Comparison of ENCODE assay signal across 14 cellular contexts in genomic region chr9:33748633-33749304, GRCh38. TPM values are rescaled to one million over a fixed set of nuclear protein-coding genes. Genes with fewer than 3 reads are reported as not detected.
DNase-seq lines count a peak whose midpoint lies in the region; ATAC-seq and TF ChIP-seq lines count a peak whose summit lies in the region.
"Had no signal": no experiment of that assay in that cellular context is flagged by ENCODE, and none has a peak within 500 bp of the region (broad histone marks: within the 10 kb centered on the region; RNA-seq: fewer than 3 reads in every experiment).

No MANE protein-coding gene starts in this region.

- TF ChIP-seq POLR2A in gastrocnemius medialis (IDR thresholded peaks at IDR 0.05): no peak

- ATAC-seq in activated CD8-positive, alpha-beta T cell treated with anti-CD3 and anti-CD28 coated beads, Interleukin-2, amount 10 ng/mL, durations not matched to agents 7 days and 5 days: peak; percentile 78
- no peak for ATAC-seq in stimulated activated memory B cell treated with anti-CD40 and anti-IgM and Interleukin-4, amounts not matched to agents 10 μg/mL and 1 μg/mL and 100 μg/mL, for 72 hours
- ATAC-seq in gastrocnemius medialis: no peak
- ATAC-seq in HG02938 (IDR thresholded peaks at IDR 0.05; ENCODE audit: unreplicated experiment): no peak
- ATAC-seq: HCT116 had no signal

- no peaks in the 10 kb centered on the region for H3K36me3 ChIP-seq in effector memory CD4-positive, alpha-beta T cell (ENCODE audit: control insufficient read depth, insufficient read depth, low read length)
- H3K36me3 ChIP-seq in gastrocnemius medialis: no peaks in the 10 kb centered on the region
- H3K36me3 ChIP-seq: colonic mucosa had no signal

- no peak overlapping the region for H3K27ac ChIP-seq in effector memory CD4-positive, alpha-beta T cell (ENCODE audit: insufficient read depth, low read length, poor library complexity, severe bottlenecking)
- H3K27ac ChIP-seq in gastrocnemius medialis: no peak overlapping the region
- H3K27ac ChIP-seq: colonic mucosa, PC-9 had no signal

- no peak for TF ChIP-seq CTCF in gastrocnemius medialis (IDR thresholded peaks at IDR 0.05 in 4 of 5, conservative IDR thresholded peaks at IDR 0.05 in 1 of 5)

- in situ Hi-C loops in gastrocnemius medialis (cut with MboI; ENCODE audit: low sequenced_read_pairs in 4 of 4): no loop called here

- H3K36me3 Mint-ChIP-seq in activated CD8-positive, alpha-beta T cell treated with anti-CD3 and anti-CD28 coated beads, Interleukin-2, amount 10 ng/mL, durations not matched to agents 7 days and 5 days (ENCODE audit: low read depth): no peaks in the 10 kb centered on the region
- H3K36me3 Mint-ChIP-seq in stimulated activated memory B cell treated with anti-CD40 and anti-IgM and Interleukin-4, amounts not matched to agents 10 μg/mL and 1 μg/mL and 100 μg/mL, for 72 hours: no peaks in the 10 kb centered on the region

- DNase-seq in activated T-cell treated with anti-CD3 and anti-CD28 coated beads for 48 hours (ENCODE audit: low read depth) (peak; percentile 32), activated T-cell treated with anti-CD3 and anti-CD28 coated beads for 4 hours (no peak), gastrocnemius medialis (no peak), NCI-H1105 (lab: John Stamatoyannopoulos, UW) (no peak)
- peak; percentile 87 for DNase-seq in activated CD8-positive, alpha-beta T cell treated with anti-CD3 and anti-CD28 coated beads, Interleukin-2, amount 10 ng/mL, durations not matched to agents 7 days and 5 days
- peak in 2 of 3 donors; percentile 0 to 2 for DNase-seq in effector memory CD4-positive, alpha-beta T cell
- DNase-seq: colonic mucosa, mesenchymal stem cell, NCI-H2107, PC-9 had no signal

- H3K9me3 ChIP-seq in effector memory CD4-positive, alpha-beta T cell (ENCODE audit: control insufficient read depth, low read length): no peaks in the 10 kb centered on the region
- no peaks in the 10 kb centered on the region for H3K9me3 ChIP-seq in gastrocnemius medialis
- H3K9me3 ChIP-seq: colonic mucosa had no signal

- H3K27me3 Mint-ChIP-seq in activated CD8-positive, alpha-beta T cell treated with anti-CD3 and anti-CD28 coated beads, Interleukin-2, amount 10 ng/mL, durations not matched to agents 7 days and 5 days (ENCODE audit: low read depth): peaks cover 71% of the 10 kb centered on the region
- H3K27me3 Mint-ChIP-seq in stimulated activated memory B cell treated with anti-CD40 and anti-IgM and Interleukin-4, amounts not matched to agents 10 μg/mL and 1 μg/mL and 100 μg/mL, for 72 hours: peaks cover 67% of the 10 kb centered on the region

- no peaks in the 10 kb centered on the region for H3K9me3 Mint-ChIP-seq in activated CD8-positive, alpha-beta T cell treated with anti-CD3 and anti-CD28 coated beads, Interleukin-2, amount 10 ng/mL, durations not matched to agents 7 days and 5 days (ENCODE audit: insufficient read depth)
- H3K9me3 Mint-ChIP-seq in stimulated activated memory B cell treated with anti-CD40 and anti-IgM and Interleukin-4, amounts not matched to agents 10 μg/mL and 1 μg/mL and 100 μg/mL, for 72 hours: peaks cover 3% of the 10 kb centered on the region

- H3K4me3 Mint-ChIP-seq in activated CD8-positive, alpha-beta T cell treated with anti-CD3 and anti-CD28 coated beads, Interleukin-2, amount 10 ng/mL, durations not matched to agents 7 days and 5 days: peak overlapping the region; percentile 72
- H3K4me3 Mint-ChIP-seq in stimulated activated memory B cell treated with anti-CD40 and anti-IgM and Interleukin-4, amounts not matched to agents 10 μg/mL and 1 μg/mL and 100 μg/mL, for 72 hours: peak overlapping the region; percentile 53

- peaks cover 45% of the 10 kb centered on the region for H3K4me1 Mint-ChIP-seq in activated CD8-positive, alpha-beta T cell treated with anti-CD3 and anti-CD28 coated beads, Interleukin-2, amount 10 ng/mL, durations not matched to agents 7 days and 5 days (ENCODE audit: low read depth)
- H3K4me1 Mint-ChIP-seq in stimulated activated memory B cell treated with anti-CD40 and anti-IgM and Interleukin-4, amounts not matched to agents 10 μg/mL and 1 μg/mL and 100 μg/mL, for 72 hours: peaks cover 7% of the 10 kb centered on the region

- POLR2A ChIA-PET in activated CD8-positive, alpha-beta T cell treated with anti-CD3 and anti-CD28 coated beads, Interleukin-2, amount 10 ng/mL, durations not matched to agents 7 days and 5 days (lab: Charles Lee): interaction anchor here (1.1 kb wide), 1 partner anchor 67 kb away, joined by 4 read pairs; no protein-coding TSS in a partner anchor

- CTCF ChIA-PET in activated CD8-positive, alpha-beta T cell treated with anti-CD3 and anti-CD28 coated beads, Interleukin-2, amount 10 ng/mL, durations not matched to agents 7 days and 5 days (lab: Charles Lee): interaction anchor here (1.0 to 3.9 kb wide), 3 partner anchors 10 to 172 kb away, joined by 3 to 27 read pairs (median 21); no protein-coding TSS in a partner anchor

- H3K4me1 ChIP-seq in effector memory CD4-positive, alpha-beta T cell (ENCODE audit: control insufficient read depth, insufficient read depth, low read length, poor library complexity, severe bottlenecking): no peaks in the 10 kb centered on the region
- H3K4me1 ChIP-seq in gastrocnemius medialis: peaks cover 0 to 2% of the 10 kb centered on the region in 2 donors
- H3K4me1 ChIP-seq: colonic mucosa had no signal

- H3K27ac Mint-ChIP-seq in activated CD8-positive, alpha-beta T cell treated with anti-CD3 and anti-CD28 coated beads, Interleukin-2, amount 10 ng/mL, durations not matched to agents 7 days and 5 days: peak overlapping the region; percentile 61
- H3K27ac Mint-ChIP-seq in stimulated activated memory B cell treated with anti-CD40 and anti-IgM and Interleukin-4, amounts not matched to agents 10 μg/mL and 1 μg/mL and 100 μg/mL, for 72 hours: no peak overlapping the region

- intact Hi-C loops in gastrocnemius medialis (cut with DNase I; ENCODE audit: low total_unique reads): no loop called here

- H3K27me3 ChIP-seq in effector memory CD4-positive, alpha-beta T cell (replicated peaks; ENCODE audit: control insufficient read depth, insufficient read depth, low read length, poor library complexity, severe bottlenecking): peaks cover 12% of the 10 kb centered on the region
- H3K27me3 ChIP-seq in gastrocnemius medialis: peaks cover 35 to 42% (median 38%) of the 10 kb centered on the region in 3 donors
- H3K27me3 ChIP-seq: colonic mucosa had no signal

- peak overlapping the region; percentile 20 for H3K4me3 ChIP-seq in effector memory CD4-positive, alpha-beta T cell (ENCODE audit: insufficient read depth, low read depth, low read length, poor library complexity, severe bottlenecking)
- H3K4me3 ChIP-seq in gastrocnemius medialis: no peak overlapping the region
- H3K4me3 ChIP-seq: colonic mucosa, PC-9 had no signal

RNA-seq across cellular contexts. Expression of gene PRSS3, which starts 46.6 kb away (rescaled TPM):
- total RNA-seq in activated CD8-positive, alpha-beta T cell treated with anti-CD3 and anti-CD28 coated beads, Interleukin-2, amount 10 ng/mL, durations not matched to agents 7 days and 5 days: not detected
- under 1 TPM in 1 of 4 donors, not detected in 3; 0.46 TPM for total RNA-seq in gastrocnemius medialis
- total RNA-seq: urinary bladder had no signal

Comparison
In these comparisons a context has a peak if more than half of its experiments do, and no peak if none do; other contexts are left out.
1. DNase-seq: peak in activated T-cell treated with anti-CD3 and anti-CD28 coated beads for 48 hours (single experiment), activated CD8-positive, alpha-beta T cell treated with anti-CD3 and anti-CD28 coated beads, Interleukin-2, amount 10 ng/mL, durations not matched to agents 7 days and 5 days (single experiment) and effector memory CD4-positive, alpha-beta T cell (2 of 3); none in activated T-cell treated with anti-CD3 and anti-CD28 coated beads for 4 hours (single experiment), gastrocnemius medialis (0 of 2) and NCI-H1105 (single experiment).